13 cellular contexts compared by ENCODE assay signal in genomic region chr11:126334665-126335462, GRCh38. TPM values are rescaled to one million over a fixed set of nuclear protein-coding genes. Genes with fewer than 3 reads are reported as not detected.
DNase-seq lines count a peak whose midpoint lies in the region; ATAC-seq, FAIRE-seq and TF ChIP-seq lines count a peak whose summit lies in the region.
"Had no signal": no experiment of that assay in that cellular context is flagged by ENCODE, and none has a peak within 500 bp of the region (broad histone marks: within the 10 kb centered on the region; RNA-seq: fewer than 3 reads in every experiment).

No MANE protein-coding gene starts in this region.

- TF ChIP-seq EP300 in H1 (IDR thresholded peaks at IDR 0.05; ENCODE audit: borderline replicate concordance in 1 of 2, low read depth in 2 of 2, low read length in 2 of 2): no peak

- H3K4me1 Mint-ChIP-seq in CD4-positive, alpha-beta memory T cell: peaks cover under 1 to 10% (median 3%) of the 10 kb centered on the region in 4 donors
- H3K4me1 Mint-ChIP-seq in neural crest cell: peaks cover 31% of the 10 kb centered on the region

- no peaks in the 10 kb centered on the region for H3K23me2 ChIP-seq in H1 (ENCODE audit: low read depth, low read length)

- no peak for DNase-seq in CD4-positive, alpha-beta memory T cell
- DNase-seq in LHCN-M2 (ENCODE audit: low read depth) (peak; percentile 40), H1 (ENCODE audit: low read depth in 1 of 2, low spot score in 2 of 2) (no peak), neural crest cell (ENCODE audit: low read depth, low spot score) (no peak), NCI-H82 treated with DMSO at 0.1 percent for 48 hours (lab: John Stamatoyannopoulos, UW; ENCODE audit: unreplicated experiment) (no peak)
- DNase-seq: activated CD4-positive, alpha-beta T cell treated with anti-CD3 and anti-CD28 coated beads, Interleukin-2, amount 50 U/mL, for 1 hour; activated gamma-delta T cell treated with Interleukin-2 at 50 U/mL for 16 hours; NCI-H2171 had no signal

- H2BK5ac ChIP-seq in H1 (ENCODE audit: low read depth, low read length): no peak overlapping the region

- no peaks in the 10 kb centered on the region for H3K27me3 ChIP-seq in CD4-positive, alpha-beta memory T cell (ENCODE audit: insufficient read depth, low read length)
- H3K27me3 ChIP-seq in H1 (replicated peaks in 1 of 4; ENCODE audit: control insufficient read depth in 3 of 4, extremely low read depth in 1 of 4, insufficient read depth in 3 of 4, low read length in 3 of 4): no peaks in the 10 kb centered on the region
- H3K27me3 ChIP-seq: esophagus muscularis mucosa had no signal

- no peak overlapping the region for H3K4me3 ChIP-seq in CD4-positive, alpha-beta memory T cell (ENCODE audit: low read length in 2 of 2)
- no peak overlapping the region for H3K4me3 ChIP-seq in H1 (ENCODE audit: extremely low read depth in 1 of 4, insufficient read depth in 2 of 4, low read depth in 3 of 4, low read length in 4 of 4)
- H3K4me3 ChIP-seq: esophagus muscularis mucosa had no signal

- no peak overlapping the region for H2BK20ac ChIP-seq in H1 (ENCODE audit: low read length)

- TF ChIP-seq RAD21 in H1 (IDR thresholded peaks at IDR 0.05 in 1 of 2, conservative IDR thresholded peaks at IDR 0.05 in 1 of 2; ENCODE audit: low read depth in 2 of 2, low read length in 2 of 2): no peak

- H3K4me1 ChIP-seq in CD4-positive, alpha-beta memory T cell (ENCODE audit: insufficient read depth, low read length): no peaks in the 10 kb centered on the region
- peaks cover 0 to 8% (median 3%) of the 10 kb centered on the region in 4 experiments; a peak in 2 of 7 replicates for H3K4me1 ChIP-seq in H1 (replicated peaks in 1 of 4; ENCODE audit: control insufficient read depth in 3 of 4, insufficient read depth in 4 of 4, low read length in 3 of 4)

- no peak overlapping the region for H3K18ac ChIP-seq in H1 (ENCODE audit: extremely low read depth, low read length)

- TF ChIP-seq POLR2A in H1 (IDR thresholded peaks at IDR 0.05; ENCODE audit: control extremely low read depth in 1 of 2, low read depth in 2 of 2, low read length in 2 of 2): no peak

- no peaks in the 10 kb centered on the region for H3K27me3 Mint-ChIP-seq in CD4-positive, alpha-beta memory T cell
- no peaks in the 10 kb centered on the region for H3K27me3 Mint-ChIP-seq in neural crest cell (ENCODE audit: low read depth)

- POLR2A ChIA-PET in CD4-positive, alpha-beta memory T cell (lab: Charles Lee; ENCODE audit: partially characterized antibody): interaction anchor here (0.7 kb wide), 1 partner anchor 21 kb away, joined by 3 read pairs; the partner anchor contains the start of gene ST3GAL4
- POLR2A ChIA-PET in H1 (lab: Charles Lee; ENCODE audit: partially characterized antibody): interaction anchor here (2.4 kb wide), 1 partner anchor 11 kb away, joined by 8 read pairs; no protein-coding TSS in a partner anchor

- no peak overlapping the region for H2BK12ac ChIP-seq in H1 (ENCODE audit: low read depth, low read length)

- peaks cover 39 to 69% of the 10 kb centered on the region in 2 donors for H3K36me3 Mint-ChIP-seq in CD4-positive, alpha-beta memory T cell
- no peaks in the 10 kb centered on the region for H3K36me3 Mint-ChIP-seq in neural crest cell (ENCODE audit: low read depth)

- no peak overlapping the region for H2AFZ ChIP-seq in H1 (ENCODE audit: low read length)

- ATAC-seq in HG03432 (IDR thresholded peaks at IDR 0.05; ENCODE audit: unreplicated experiment) (no peak), GM21381 (IDR thresholded peaks at IDR 0.05; ENCODE audit: unreplicated experiment) (no peak), GM19324 (IDR thresholded peaks at IDR 0.05; ENCODE audit: low FRiP score, unreplicated experiment) (no peak)

- no peak overlapping the region for H4K91ac ChIP-seq in H1 (replicated peaks; ENCODE audit: insufficient read length, low read length)

- H3K27ac Mint-ChIP-seq in CD4-positive, alpha-beta memory T cell: peak overlapping the region in 6 of 7 donors; percentile 27 to 74 (median 60)
- peak overlapping the region; percentile 65 for H3K27ac Mint-ChIP-seq in neural crest cell (ENCODE audit: unreplicated experiment)

- no peaks in the 10 kb centered on the region for H3K79me1 ChIP-seq in H1 (ENCODE audit: low read depth, low read length)

- H3K4me2 ChIP-seq in H1 (ENCODE audit: insufficient read depth in 1 of 2, low read depth in 2 of 2, low read length in 2 of 2): no peak overlapping the region

- no peak for FAIRE-seq in H1 (lab: Jason Lieb, UNC)
- FAIRE-seq: D721Med had no signal

- no peaks in the 10 kb centered on the region for H3K9me3 Mint-ChIP-seq in CD4-positive, alpha-beta memory T cell
- no peaks in the 10 kb centered on the region for H3K9me3 Mint-ChIP-seq in neural crest cell

- H4K5ac ChIP-seq in H1 (ENCODE audit: insufficient read length, low read depth, low read length): no peak overlapping the region

- no peak overlapping the region for H3K23ac ChIP-seq in H1 (ENCODE audit: insufficient read length)

- no peak overlapping the region for H3K4me3 Mint-ChIP-seq in CD4-positive, alpha-beta memory T cell
- no peak overlapping the region for H3K4me3 Mint-ChIP-seq in neural crest cell

- no peak for TF ChIP-seq CTCF in H1 (IDR thresholded peaks at IDR 0.05; ENCODE audit: control extremely low read depth in 1 of 3, insufficient read depth in 1 of 3, low read depth in 1 of 3, low read length in 3 of 3)
- no peak for TF ChIP-seq CTCF in neural crest cell (conservative IDR thresholded peaks at IDR 0.05)

- H3K36me3 ChIP-seq in CD4-positive, alpha-beta memory T cell (ENCODE audit: insufficient read depth, low read length): peaks cover 53% of the 10 kb centered on the region
- H3K36me3 ChIP-seq in H1 (ENCODE audit: control insufficient read depth in 2 of 4, insufficient read depth in 4 of 4, low read length in 3 of 4): peaks cover 0 to 11% (median under 1%) of the 10 kb centered on the region in 4 experiments; a peak in 4 of 8 replicates

- no peak overlapping the region for H3K9ac ChIP-seq in H1 (replicated peaks in 1 of 4; ENCODE audit: extremely low read depth in 1 of 4, low read depth in 3 of 4, low read length in 3 of 4)

- CTCF ChIA-PET in CD4-positive, alpha-beta memory T cell (lab: Charles Lee; ENCODE audit: partially characterized antibody): interaction anchor here (1.7 kb wide), 1 partner anchor 24 kb away, joined by 4 read pairs; no protein-coding TSS in a partner anchor
- CTCF ChIA-PET in H1 (lab: Charles Lee; ENCODE audit: partially characterized antibody): interaction anchor here (1.2 to 1.3 kb wide), 2 partner anchors 24 to 146 kb away, joined by 4 to 6 read pairs; no protein-coding TSS in a partner anchor

- 84% methylated on average over 6 of the region's 6 CpGs; no CpG with 5 or more reads in 1 of the 2 experiments for WGBS in H1 (ENCODE audit: extremely low coverage in 1 of 2, insufficient coverage in 1 of 2, insufficient read length in 1 of 2, insufficient replicate concordance in 2 of 2, low coverage in 1 of 2, low lambda C conversion rate in 2 of 2, missing lambda C conversion rate in 1 of 2), 2 experiments

- 0 out of 2 replicates have a peak overlapping the region, but pooled peaks have one; percentile 9 for H4K8ac ChIP-seq in H1 (ENCODE audit: extremely low read depth, insufficient read depth, low read length)

- H2BK15ac ChIP-seq in H1 (ENCODE audit: low read length): no peak overlapping the region

- no peak overlapping the region for H3K56ac ChIP-seq in H1 (replicated peaks; ENCODE audit: insufficient read length, low read depth, low read length)

- H3K14ac ChIP-seq in H1 (ENCODE audit: insufficient read length): no peak overlapping the region

- H3K4ac ChIP-seq in H1 (replicated peaks; ENCODE audit: insufficient read length, low read depth, low read length): no peak overlapping the region

- intact Hi-C loops in CD4-positive, alpha-beta memory T cell (cut with micrococcal nuclease): no loop called here

- H3K9me3 ChIP-seq in CD4-positive, alpha-beta memory T cell (ENCODE audit: control insufficient read depth in 1 of 2, low read length in 2 of 2): no peaks in the 10 kb centered on the region
- H3K9me3 ChIP-seq in H1 (ENCODE audit: insufficient read depth in 2 of 2, low read depth in 1 of 2, low read length in 1 of 2): no peaks in the 10 kb centered on the region
- H3K9me3 ChIP-seq: esophagus muscularis mucosa had no signal

- no peaks in the 10 kb centered on the region for H3K79me2 ChIP-seq in H1 (ENCODE audit: control insufficient read depth in 1 of 2, insufficient read depth in 2 of 2, low read length in 2 of 2)

- no peak overlapping the region for H3K27ac ChIP-seq in CD4-positive, alpha-beta memory T cell (ENCODE audit: low read depth, low read length)
- H3K27ac ChIP-seq in H1 (ENCODE audit: low read depth, low read length): no peak overlapping the region
- H3K27ac ChIP-seq: esophagus muscularis mucosa had no signal

- H2BK120ac ChIP-seq in H1 (replicated peaks; ENCODE audit: low read depth, low read length): no peak overlapping the region

- peaks cover 0 to 2% of the 10 kb centered on the region in 2 experiments for H4K20me1 ChIP-seq in H1 (replicated peaks in 1 of 2; ENCODE audit: control insufficient read depth in 1 of 2, insufficient read depth in 2 of 2, low read length in 2 of 2)

- no peak overlapping the region for H2AK5ac ChIP-seq in H1 (ENCODE audit: low read depth, low read length)

RNA-seq across cellular contexts. Expression of gene ST3GAL4, which starts 20.6 kb away (rescaled TPM):
- 1 to 10 TPM; 2.6 TPM for total RNA-seq in CD4-positive, alpha-beta memory T cell
- polyA plus RNA-seq in CD4-positive, alpha-beta memory T cell: 1 to 10 TPM; 4.6 to 5.9 TPM
- total RNA-seq in LHCN-M2 (2014; rRNA removed): 36.2 and 36.3 TPM in 2 replicates
- polyA plus RNA-seq in LHCN-M2 (2012): 25.7 TPM
- total RNA-seq in H1 (2021; fragmentation: NEBNext Ultra II Directional; extraction: Animal tissue kit (Norgen Biotek cat#: 25700)): 15.6 and 16.0 TPM in 2 replicates
- 20.0 and 21.0 TPM in 2 replicates for polyA plus RNA-seq in H1 (2011; rRNA removed)
- 18.8 TPM for polyA plus RNA-seq in H1 (2011; cell fraction: cytosol; rRNA removed)
- polyA plus RNA-seq in H1 (2011; cell fraction: nucleus; rRNA removed): 27.9 TPM
- polyA plus RNA-seq in H1 (2012, experiment 1 of 2): 12.9 to 18.6 TPM (median 15.3 TPM) in 4 replicates
- polyA plus RNA-seq in H1 (2012, experiment 2 of 2): 18.2 TPM
- polyA plus RNA-seq in H1 (2013, experiment 1 of 2): 12.5 TPM
- 12.9 TPM for polyA plus RNA-seq in H1 (2013, experiment 2 of 2)
- 15.7 and 16.0 TPM in 2 replicates for polyA minus RNA-seq in H1 (2011; rRNA and poly(A)+ RNA removed)
- polyA minus RNA-seq in H1 (2011; cell fraction: cytosol; rRNA and poly(A)+ RNA removed): 5.8 TPM
- 14.6 TPM for polyA minus RNA-seq in H1 (2011; cell fraction: nucleus; rRNA and poly(A)+ RNA removed)
- total RNA-seq in neural crest cell: 22.4 and 23.1 TPM in 2 replicates

RNA-seq across cellular contexts. Expression of gene DCPS, which starts 31.0 kb away (rescaled TPM):
- 10 to 100 TPM; 20.2 to 21.2 TPM for total RNA-seq in CD4-positive, alpha-beta memory T cell
- polyA plus RNA-seq in CD4-positive, alpha-beta memory T cell: 10 to 100 TPM; 40.3 to 48.0 TPM
- total RNA-seq in LHCN-M2 (2014; rRNA removed): 30.1 and 30.8 TPM in 2 replicates
- polyA plus RNA-seq in LHCN-M2 (2012): 26.2 TPM
- 24.6 and 24.8 TPM in 2 replicates for total RNA-seq in H1 (2021; fragmentation: NEBNext Ultra II Directional; extraction: Animal tissue kit (Norgen Biotek cat#: 25700))
- polyA plus RNA-seq in H1 (2011; rRNA removed): 55.2 and 61.9 TPM in 2 replicates
- polyA plus RNA-seq in H1 (2011; cell fraction: cytosol; rRNA removed): 44.4 TPM
- 28.9 TPM for polyA plus RNA-seq in H1 (2011; cell fraction: nucleus; rRNA removed)
- 28.4 to 32.8 TPM (median 30.1 TPM) in 4 replicates for polyA plus RNA-seq in H1 (2012, experiment 1 of 2)
- 31.6 TPM for polyA plus RNA-seq in H1 (2012, experiment 2 of 2)
- polyA plus RNA-seq in H1 (2013, experiment 1 of 2): 18.1 TPM
- polyA plus RNA-seq in H1 (2013, experiment 2 of 2): 19.4 TPM
- 17.7 and 19.4 TPM in 2 replicates for polyA minus RNA-seq in H1 (2011; rRNA and poly(A)+ RNA removed)
- polyA minus RNA-seq in H1 (2011; cell fraction: cytosol; rRNA and poly(A)+ RNA removed): 15.3 TPM
- polyA minus RNA-seq in H1 (2011; cell fraction: nucleus; rRNA and poly(A)+ RNA removed): 11.9 TPM
- total RNA-seq in neural crest cell: 22.9 and 23.3 TPM in 2 replicates

RNA-seq across cellular contexts. Expression of gene TIRAP, which starts 52.0 kb away (rescaled TPM):
- 10 to 100 TPM; 25.4 to 27.4 TPM for total RNA-seq in CD4-positive, alpha-beta memory T cell
- 10 to 100 TPM in 1 of 2 donors, 1 to 10 TPM in 1; 5.9 to 12.8 TPM for polyA plus RNA-seq in CD4-positive, alpha-beta memory T cell
- total RNA-seq in LHCN-M2 (2014; rRNA removed) (5.0 TPM in 2 replicates), neural crest cell (9.7 and 10.6 TPM in 2 replicates)
- 5.3 TPM for polyA plus RNA-seq in LHCN-M2 (2012)
- 4.5 and 5.3 TPM in 2 replicates for total RNA-seq in H1 (2021; fragmentation: NEBNext Ultra II Directional; extraction: Animal tissue kit (Norgen Biotek cat#: 25700))
- 5.3 and 5.6 TPM in 2 replicates for polyA plus RNA-seq in H1 (2011; rRNA removed)
- 3.8 TPM for polyA plus RNA-seq in H1 (2011; cell fraction: cytosol; rRNA removed)
- 5.1 TPM for polyA plus RNA-seq in H1 (2011; cell fraction: nucleus; rRNA removed)
- 4.2 to 5.7 TPM (median 5.0 TPM) in 4 replicates for polyA plus RNA-seq in H1 (2012, experiment 1 of 2)
- 3.6 TPM for polyA plus RNA-seq in H1 (2012, experiment 2 of 2)
- polyA plus RNA-seq in H1 (2013, experiment 1 of 2): 4.1 TPM
- 3.9 TPM for polyA plus RNA-seq in H1 (2013, experiment 2 of 2)
- polyA minus RNA-seq in H1 (2011; rRNA and poly(A)+ RNA removed): 5.4 and 5.7 TPM in 2 replicates
- polyA minus RNA-seq in H1 (2011; cell fraction: cytosol; rRNA and poly(A)+ RNA removed): 5.2 TPM
- polyA minus RNA-seq in H1 (2011; cell fraction: nucleus; rRNA and poly(A)+ RNA removed): 4.5 TPM
